Comparison of ENCODE assay signal across 9 cellular contexts in genomic region chr11:105035262-105035620, GRCh38. TPM values are rescaled to one million over a fixed set of nuclear protein-coding genes. Genes with fewer than 3 reads are reported as not detected.
DNase-seq lines count a peak whose midpoint lies in the region; ATAC-seq lines count a peak whose summit lies in the region.
"Had no signal": no experiment of that assay in that cellular context is flagged by ENCODE, and none has a peak within 500 bp of the region (broad histone marks: within the 10 kb centered on the region; RNA-seq: fewer than 3 reads in every experiment).

No MANE protein-coding gene starts in this region.

- H3K36me3 ChIP-seq in naive thymus-derived CD4-positive, alpha-beta T cell (ENCODE audit: control insufficient read depth in 2 of 3, insufficient read depth in 3 of 3, low read length in 3 of 3): peaks cover 4 to 9% (median 6%) of the 10 kb centered on the region in 3 experiments

- intact Hi-C loops in naive thymus-derived CD4-positive, alpha-beta T cell (cut with micrococcal nuclease): loop anchor here (2.0 to 10.0 kb wide), 3 partner anchors 66 to 990 kb away; partner anchors contain the start of genes CASP4 (in 1 of the 2) and MSANTD4 (in 1 of the 2)

- POLR2A ChIA-PET in naive thymus-derived CD4-positive, alpha-beta T cell (lab: Charles Lee): interaction anchor here (0.6 to 1.3 kb wide), 5 partner anchors 8 to 348 kb away, joined by 3 to 5 read pairs (median 3); no protein-coding TSS in a partner anchor

- peaks cover 19 to 35% of the 10 kb centered on the region in 2 donors for H3K4me1 ChIP-seq in naive thymus-derived CD4-positive, alpha-beta T cell (ENCODE audit: control insufficient read depth in 2 of 2, insufficient read depth in 2 of 2, low read length in 2 of 2)

- H3K27me3 Mint-ChIP-seq in naive thymus-derived CD4-positive, alpha-beta T cell: no peaks in the 10 kb centered on the region

- ATAC-seq in GM18511 (IDR thresholded peaks at IDR 0.05; ENCODE audit: unreplicated experiment) (peak; percentile 34), HG02571 (IDR thresholded peaks at IDR 0.05; ENCODE audit: unreplicated experiment) (peak; percentile 8)
- peak; percentile 4 to 24 for ATAC-seq in activated naive CD4-positive, alpha-beta T cell treated with anti-CD3 and anti-CD28 coated beads, Interleukin-2, amount 50 U/mL, for 72 hours
- ATAC-seq in naive thymus-derived CD4-positive, alpha-beta T cell: peak; percentile 20

- peak overlapping the region; percentile 90 to 98 (median 94) for H3K4me3 Mint-ChIP-seq in naive thymus-derived CD4-positive, alpha-beta T cell

- H3K9me3 Mint-ChIP-seq in activated naive CD4-positive, alpha-beta T cell treated with anti-CD3 and anti-CD28 coated beads, Interleukin-2, amount 50 U/mL, for 72 hours: peaks cover 5 to 14% of the 10 kb centered on the region in 2 donors
- peaks cover 0 to 7% (median 2%) of the 10 kb centered on the region in 11 donors for H3K9me3 Mint-ChIP-seq in naive thymus-derived CD4-positive, alpha-beta T cell

- CTCF ChIA-PET in naive thymus-derived CD4-positive, alpha-beta T cell (lab: Charles Lee): interaction anchor here (0.6 kb wide), 1 partner anchor 128 kb away, joined by 4 read pairs; no protein-coding TSS in a partner anchor

- H3K27ac ChIP-seq in naive thymus-derived CD4-positive, alpha-beta T cell (ENCODE audit: low read depth, low read length): peak overlapping the region; percentile 85

- peaks cover 19 to 30% of the 10 kb centered on the region in 2 donors for H3K36me3 Mint-ChIP-seq in activated naive CD4-positive, alpha-beta T cell treated with anti-CD3 and anti-CD28 coated beads, Interleukin-2, amount 50 U/mL, for 72 hours
- H3K36me3 Mint-ChIP-seq in naive thymus-derived CD4-positive, alpha-beta T cell: peaks cover 11 to 48% (median 41%) of the 10 kb centered on the region in 5 donors

- no peaks in the 10 kb centered on the region for H3K9me3 ChIP-seq in naive thymus-derived CD4-positive, alpha-beta T cell (ENCODE audit: control insufficient read depth in 2 of 3, low read length in 3 of 3)

- no peaks in the 10 kb centered on the region for H3K27me3 ChIP-seq in naive thymus-derived CD4-positive, alpha-beta T cell (ENCODE audit: control insufficient read depth in 2 of 2, insufficient read depth in 2 of 2, low read length in 2 of 2)

- peak overlapping the region; percentile 87 to 94 for H3K27ac Mint-ChIP-seq in activated naive CD4-positive, alpha-beta T cell treated with anti-CD3 and anti-CD28 coated beads, Interleukin-2, amount 50 U/mL, for 72 hours
- peak overlapping the region; percentile 92 to 100 (median 96) for H3K27ac Mint-ChIP-seq in naive thymus-derived CD4-positive, alpha-beta T cell

- H3K4me3 ChIP-seq in naive thymus-derived CD4-positive, alpha-beta T cell (ENCODE audit: low read length): peak overlapping the region; percentile 70

- DNase-seq in activated naive CD4-positive, alpha-beta T cell treated with anti-CD3 and anti-CD28 coated beads, Interleukin-2, amount 50 U/mL, for 72 hours (ENCODE audit: low spot score in 2 of 2): no peak
- no peak for DNase-seq in naive thymus-derived CD4-positive, alpha-beta T cell
- no peak for DNase-seq in RKO (ENCODE audit: low spot score)
- DNase-seq in HK-2 (ENCODE audit: unreplicated experiment): no peak
- DNase-seq in effector CD8-positive, alpha-beta T cell (lab: John Stamatoyannopoulos, UW): no peak
- DNase-seq in NCI-H69 (lab: John Stamatoyannopoulos, UW): no peak

- H3K4me1 Mint-ChIP-seq in naive thymus-derived CD4-positive, alpha-beta T cell: peaks cover 32 to 62% (median 60%) of the 10 kb centered on the region in 7 donors

RNA-seq across cellular contexts. Expression of gene CASP1, which starts 0.3 kb away (rescaled TPM):
- 10 to 100 TPM; 23.6 to 46.5 TPM for total RNA-seq in activated naive CD4-positive, alpha-beta T cell treated with anti-CD3 and anti-CD28 coated beads, Interleukin-2, amount 50 U/mL, for 72 hours
- total RNA-seq in naive thymus-derived CD4-positive, alpha-beta T cell: 100 to 1,000 TPM in 1 of 5 experiments, 10 to 100 TPM in 4; 29.5 to 141 (median 51.8) TPM
- 10 to 100 TPM; 70.1 to 70.3 TPM for polyA plus RNA-seq in naive thymus-derived CD4-positive, alpha-beta T cell

RNA-seq across cellular contexts. Expression of gene CARD16, which starts 9.9 kb away (rescaled TPM):
- total RNA-seq in activated naive CD4-positive, alpha-beta T cell treated with anti-CD3 and anti-CD28 coated beads, Interleukin-2, amount 50 U/mL, for 72 hours: 10 to 100 TPM in 1 of 2 donors, 1 to 10 TPM in 1; 9.7 to 11.1 TPM
- 100 to 1,000 TPM in 1 of 5 experiments, 10 to 100 TPM in 4; 37.1 to 103 (median 42.4) TPM for total RNA-seq in naive thymus-derived CD4-positive, alpha-beta T cell
- 100 to 1,000 TPM; 168 to 184 TPM for polyA plus RNA-seq in naive thymus-derived CD4-positive, alpha-beta T cell

RNA-seq across cellular contexts. Expression of gene CASP5, which starts 12.3 kb away (rescaled TPM):
- not detected for total RNA-seq in activated naive CD4-positive, alpha-beta T cell treated with anti-CD3 and anti-CD28 coated beads, Interleukin-2, amount 50 U/mL, for 72 hours
- 1 to 10 TPM in 1 of 5 experiments, under 1 TPM in 1, not detected in 3; 0.45 to 2.9 TPM for total RNA-seq in naive thymus-derived CD4-positive, alpha-beta T cell
- polyA plus RNA-seq in naive thymus-derived CD4-positive, alpha-beta T cell: not detected
- total RNA-seq: HT1080 had no signal
